Comparison of ENCODE assay signal across 27 cellular contexts in genomic region chr16:66719246-66719645, GRCh38.
"Had no signal": no experiment of that assay in that cellular context is flagged by ENCODE, and none has a peak within 500 bp of the region (broad histone marks: within the 10 kb centered on the region; RNA-seq: fewer than 3 reads in every experiment).

No MANE protein-coding gene starts in this region.

- H2AFZ ChIP-seq: neural progenitor cell, parathyroid adenoma had no signal

- H3K27ac ChIP-seq: neural progenitor cell, ovary, parathyroid adenoma, psoas muscle, skin epidermis, spleen, suprapubic skin, testis, tibial artery, transverse colon, upper lobe of right lung, uterus had no signal

- H3K79me2 ChIP-seq: parathyroid adenoma had no signal

- H3K4me1 ChIP-seq: neural progenitor cell, parathyroid adenoma, psoas muscle, testis, tibial artery, upper lobe of right lung, uterus had no signal

- H3K9me3 ChIP-seq: ovary, psoas muscle, spleen, suprapubic skin, testis, tibial artery, transverse colon, upper lobe of right lung, uterus had no signal

- H3K4me3 ChIP-seq: neural progenitor cell, ovary, psoas muscle, skin epidermis, smooth muscle cell, spleen, suprapubic skin, testis, tibial artery, transverse colon, upper lobe of right lung, uterus had no signal

- H3K36me3 ChIP-seq: ovary, uterus had no signal

- ATAC-seq: natural killer cell; psoas muscle; right cardiac atrium; sciatic nerve; stimulated activated memory B cell treated with anti-CD40 and anti-IgM and Interleukin-4, amounts not matched to agents 10 μg/mL and 1 μg/mL and 100 μg/mL, for 72 hours; stimulated activated naive CD8-positive, alpha-beta T cell treated with anti-CD3 and anti-CD28 coated beads, Interleukin-15, amount 100 ng/mL, for 72 hours; stimulated activated naive CD8-positive, alpha-beta T cell treated with anti-CD3 and anti-CD28 coated beads, Interleukin-15, Interleukin-2, amounts not matched to agents 100 U/mL and 50 U/mL, for 24 hours; upper lobe of right lung had no signal

- H3K4me2 ChIP-seq: neural progenitor cell, smooth muscle cell had no signal

- DNase-seq: natural killer cell; occipital lobe; ovary; psoas muscle; right cardiac atrium; spleen; stimulated activated CD4-positive, alpha-beta T cell treated with anti-CD3 and anti-CD28 coated beads, Interleukin-12 subunit alpha, Interleukin-12 subunit beta, amount 100 ng/mL, for 4 hours; stimulated activated CD4-positive, alpha-beta T cell treated with anti-CD3 and anti-CD28 coated beads, Interleukin-1b, Interleukin-23, amount 100 ng/mL, for 48 hours; stimulated activated CD4-positive, alpha-beta T cell treated with anti-CD3 and anti-CD28 coated beads, Interleukin-4, amount 100 ng/mL, for 1 hour; stimulated activated CD4-positive, alpha-beta T cell treated with anti-CD3 and anti-CD28 coated beads, Interleukin-4, amount 100 ng/mL, for 4 hours; stimulated activated CD8-positive, alpha-beta memory T cell treated with anti-CD3 and anti-CD28 coated beads, Interleukin-4, amount 100 ng/mL, for 48 hours; stimulated activated naive CD4-positive, alpha-beta T cell; stimulated activated naive CD8-positive, alpha-beta T cell treated with anti-CD3 and anti-CD28 coated beads, Interleukin-15, amount 100 ng/mL, for 72 hours; stimulated activated naive CD8-positive, alpha-beta T cell treated with anti-CD3 and anti-CD28 coated beads, Interleukin-15, Interleukin-2, amounts not matched to agents 100 U/mL and 50 U/mL, for 24 hours; substantia nigra; testis; tibial artery; transverse colon; upper lobe of right lung; uterus had no signal

- H3K27me3 ChIP-seq: neural progenitor cell, ovary, spleen, suprapubic skin, testis, tibial artery, transverse colon, upper lobe of right lung, uterus had no signal

- H3K9ac ChIP-seq: neural progenitor cell, parathyroid adenoma had no signal
